ENCODE assay signal across 13 cellular contexts in the genomic region with DNA sequence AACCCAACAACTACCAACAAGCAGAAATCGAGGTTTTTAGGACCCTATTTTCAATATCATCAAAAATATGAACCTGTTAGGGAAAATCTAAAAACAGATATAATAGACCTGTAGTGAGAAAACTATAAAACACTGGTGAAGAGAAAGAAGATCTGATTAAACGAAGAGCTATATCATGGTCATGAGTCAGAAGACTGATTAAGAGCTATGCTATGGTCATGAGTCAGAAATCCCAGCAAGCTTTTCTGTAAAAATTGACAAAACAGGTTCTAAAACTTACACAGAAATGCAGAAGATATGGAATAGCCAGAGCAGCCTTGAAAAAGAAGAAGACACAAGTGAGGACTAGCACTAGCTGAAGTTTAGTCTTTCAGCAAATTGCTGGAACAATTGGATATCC.
DNase-seq lines count a peak whose midpoint lies in the region; ATAC-seq, FAIRE-seq and TF ChIP-seq lines count a peak whose summit lies in the region.
"Had no signal": no experiment of that assay in that cellular context is flagged by ENCODE, and none has a peak within 500 bp of the region (broad histone marks: within the 10 kb centered on the region; RNA-seq: fewer than 3 reads in every experiment).

No MANE protein-coding gene starts in this region.

- H3K4me3 ChIP-seq in skeletal muscle cell (ENCODE audit: low read depth, low read length), result no peak overlapping the region
- no peak overlapping the region for H3K4me3 ChIP-seq in gastroesophageal sphincter
- H3K4me3 ChIP-seq: BLaER1, testis had no signal

- no peak for TF ChIP-seq EP300 in gastroesophageal sphincter (IDR thresholded peaks at IDR 0.05)

- H3K36me3 ChIP-seq in gastroesophageal sphincter, result peaks cover 0 to 17% of the 10 kb centered on the region in 2 donors

- ATAC-seq in activated CD4-positive, alpha-beta T cell treated with anti-CD3 and anti-CD28 coated beads for 36 hours, result peak; percentile 66
- ATAC-seq in esophagus mucosa, result peak; percentile 69
- no peak for ATAC-seq in gastroesophageal sphincter

- CTCF ChIA-PET in activated CD4-positive, alpha-beta T cell treated with anti-CD3 and anti-CD28 coated beads for 36 hours (lab: Charles Lee), result interaction anchor here (0.6 kb wide), 1 partner anchor 108 kb away, joined by 3 read pairs; no protein-coding TSS in a partner anchor

- H3K4me1 Mint-ChIP-seq in activated CD4-positive, alpha-beta T cell treated with anti-CD3 and anti-CD28 coated beads for 36 hours, result peaks cover 18% of the 10 kb centered on the region

- no peak for TF ChIP-seq POLR2A in gastroesophageal sphincter (IDR thresholded peaks at IDR 0.05)

- TF ChIP-seq CTCF in gastroesophageal sphincter (IDR thresholded peaks at IDR 0.05), result no peak

- peak overlapping the region; percentile 33 for H3K27ac Mint-ChIP-seq in activated CD4-positive, alpha-beta T cell treated with anti-CD3 and anti-CD28 coated beads for 36 hours

- FAIRE-seq in RCC 7860 (lab: Jason Lieb, UNC), result peak; percentile 86

- no peak for DNase-seq in activated CD4-positive, alpha-beta T cell treated with anti-CD3 and anti-CD28 coated beads for 36 hours
- DNase-seq in activated CD4-positive, alpha-beta T cell treated with anti-CD3 and anti-CD28 coated beads, Interleukin-2, amount 50 U/mL, for 1 hour, result no peak
- DNase-seq in RCC 7860 (ENCODE audit: low spot score) (peak; percentile 66), skeletal muscle cell (ENCODE audit: low read depth) (peak; percentile 51), NCI-H2029 (lab: John Stamatoyannopoulos, UW) (no peak)
- DNase-seq in effector CD8-positive, alpha-beta T cell (lab: John Stamatoyannopoulos, UW), result no peak
- DNase-seq: activated effector memory CD4-positive, alpha-beta T cell treated with Interleukin-2 at 50 U/mL for 16 hours; NCI-H1417 treated with DMSO at 0.1 percent for 48 hours; testis had no signal

- no peaks in the 10 kb centered on the region for H3K4me1 ChIP-seq in gastroesophageal sphincter
- H3K4me1 ChIP-seq: testis had no signal

- H3K27ac ChIP-seq in gastroesophageal sphincter, result no peak overlapping the region
- H3K27ac ChIP-seq: BLaER1, testis had no signal

- peaks cover 10% of the 10 kb centered on the region for H3K36me3 Mint-ChIP-seq in activated CD4-positive, alpha-beta T cell treated with anti-CD3 and anti-CD28 coated beads for 36 hours (ENCODE audit: low read depth)

- H3K9me3 Mint-ChIP-seq in activated CD4-positive, alpha-beta T cell treated with anti-CD3 and anti-CD28 coated beads for 36 hours (ENCODE audit: low read depth), result no peaks in the 10 kb centered on the region

- no peaks in the 10 kb centered on the region for H3K9me3 ChIP-seq in gastroesophageal sphincter
- H3K9me3 ChIP-seq: BLaER1, testis had no signal

- 68 to 79% methylated on average over 2 of the region's 2 CpGs for WGBS in gastroesophageal sphincter (ENCODE audit: low coverage in 1 of 2), 2 donors

- intact Hi-C loops in activated CD4-positive, alpha-beta T cell treated with anti-CD3 and anti-CD28 coated beads for 36 hours (cut with DNase I, micrococcal nuclease), result no loop called here

- POLR2A ChIA-PET in activated CD4-positive, alpha-beta T cell treated with anti-CD3 and anti-CD28 coated beads for 36 hours (lab: Charles Lee), result no interaction called here

- no peak overlapping the region for H3K4me3 Mint-ChIP-seq in activated CD4-positive, alpha-beta T cell treated with anti-CD3 and anti-CD28 coated beads for 36 hours
- H3K4me3 Mint-ChIP-seq: neural crest cell had no signal

- H3K27me3 Mint-ChIP-seq in activated CD4-positive, alpha-beta T cell treated with anti-CD3 and anti-CD28 coated beads for 36 hours, result no peaks in the 10 kb centered on the region

- no peaks in the 10 kb centered on the region for H3K27me3 ChIP-seq in gastroesophageal sphincter
- H3K27me3 ChIP-seq: BLaER1, testis had no signal

Comparison
In these comparisons a context has a peak if more than half of its experiments do, and no peak if none do; other contexts are left out.
1. DNase-seq: peak in RCC 7860 (single experiment) and skeletal muscle cell (single experiment); none in activated CD4-positive, alpha-beta T cell treated with anti-CD3 and anti-CD28 coated beads for 36 hours (single experiment), activated CD4-positive, alpha-beta T cell treated with anti-CD3 and anti-CD28 coated beads, Interleukin-2, amount 50 U/mL, for 1 hour (single experiment), effector CD8-positive, alpha-beta T cell (single experiment) and NCI-H2029 (single experiment).